30 cellular contexts compared by ENCODE assay signal in genomic region chr12:58886474-58886873, GRCh38. TPM values are rescaled to one million over a fixed set of nuclear protein-coding genes. Genes with fewer than 3 reads are reported as not detected.
DNase-seq lines count a peak whose midpoint lies in the region; ATAC-seq, FAIRE-seq and TF ChIP-seq lines count a peak whose summit lies in the region.
"Had no signal": no experiment of that assay in that cellular context is flagged by ENCODE, and none has a peak within 500 bp of the region (broad histone marks: within the 10 kb centered on the region; RNA-seq: fewer than 3 reads in every experiment).

No MANE protein-coding gene starts in this region.

- no TSS peak for BruUV-seq in K562 (replicated peaks; lab: Mats Ljungman, UMichigan)

- in situ Hi-C loops in K562 (cut with MboI) = no loop called here

- no peak for FAIRE-seq in K562 (lab: Jason Lieb, UNC)
- FAIRE-seq: GM12892, GM19239 had no signal

- no peak overlapping the region for H3K9ac ChIP-seq in K562 (ENCODE audit: insufficient read depth in 1 of 2, low read depth in 2 of 2, low read length in 2 of 2)
- no peak overlapping the region for H3K9ac ChIP-seq in muscle layer of colon (ENCODE audit: low read length)
- H3K9ac ChIP-seq: KMS-11 had no signal

- POLR2A ChIA-PET in K562 (lab: Yijun Ruan, JAX) = no interaction called here

- H3K79me2 ChIP-seq in K562 (ENCODE audit: control insufficient read depth, insufficient read depth, low read length) = no peaks in the 10 kb centered on the region

- H3K9me3 ChIP-seq in K562 (replicated peaks; ENCODE audit: control insufficient read depth, insufficient read depth, low read depth, low read length) = no peaks in the 10 kb centered on the region; the same call in 1 of the 2 replicates
- no peaks in the 10 kb centered on the region for H3K9me3 ChIP-seq in muscle layer of colon (ENCODE audit: low read length)
- H3K9me3 ChIP-seq: BE2C, SJSA1 had no signal

- TF ChIP-seq RAD21 in K562 (CRISPR knock-in tag; conservative IDR thresholded peaks at IDR 0.05 in 1 of 2, IDR thresholded peaks at IDR 0.05 in 1 of 2) = no peak

- H3K4me1 ChIP-seq in K562 (replicated peaks in 1 of 2; ENCODE audit: control insufficient read depth in 2 of 2, insufficient read depth in 2 of 2, low read length in 2 of 2) = no peaks in the 10 kb centered on the region
- peaks cover 18% of the 10 kb centered on the region for H3K4me1 ChIP-seq in muscle layer of colon (ENCODE audit: insufficient read depth, low read length)
- H3K4me1 ChIP-seq: BE2C had no signal

- DNase-seq in NCI-H82 (lab: John Stamatoyannopoulos, UW) = peak; percentile 56
- DNase-seq in NCI-H82 treated with DMSO at 0.1 percent for 48 hours (lab: John Stamatoyannopoulos, UW; ENCODE audit: unreplicated experiment) = no peak
- DNase-seq in K562 (ENCODE audit: extremely low read depth in 1 of 4, low spot score in 3 of 4) = no peak
- peak; percentile 17 for DNase-seq in renal cortical epithelial cell (ENCODE audit: low read depth)
- DNase-seq in mesenteric fat pad (ENCODE audit: low spot score) = no peak
- DNase-seq: ACHN; BE2C; CD8-positive, alpha-beta memory T cell; DMS 273 treated with DMSO at 0.1 percent for 48 hours; DMS79; EL; GF-D8; H9; NCI-H1048; NCI-H1417; NCI-H1694; NCI-H2029 treated with DMSO at 0.1 percent for 48 hours; NCI-H446 treated with DMSO at 0.1 percent for 48 hours; NCI-H526; Right ventricle myocardium superior; RPMI8226 had no signal

- ATAC-seq in K562 = no peak
- ATAC-seq in GM19455 (IDR thresholded peaks at IDR 0.05; ENCODE audit: unreplicated experiment) = no peak
- no peak for ATAC-seq in GM21526 (IDR thresholded peaks at IDR 0.05; ENCODE audit: low FRiP score, unreplicated experiment)

- 3% methylated on average over 3 of the region's 3 CpGs for WGBS in K562 (ENCODE audit: insufficient coverage, low coverage, missing lambda C conversion rate)

- H3K27me3 ChIP-seq in K562 (ENCODE audit: control insufficient read depth in 2 of 2, insufficient read depth in 2 of 2, low read length in 2 of 2) (no peaks in the 10 kb centered on the region), muscle layer of colon (ENCODE audit: control insufficient read depth in 1 of 2, insufficient read depth in 2 of 2, low read length in 2 of 2) (no peaks in the 10 kb centered on the region)
- H3K27me3 ChIP-seq: BE2C, SJSA1 had no signal

- intact Hi-C loops in K562 (cut with micrococcal nuclease) = no loop called here

- no peak overlapping the region for H2AFZ ChIP-seq in K562 (ENCODE audit: low read depth, low read length)

- H3K27ac ChIP-seq in K562 (ENCODE audit: extremely low read depth, low read depth, low read length) = no peak overlapping the region
- H3K27ac ChIP-seq in muscle layer of colon (ENCODE audit: low read depth, low read length) = peak overlapping the region; percentile 4
- H3K27ac ChIP-seq: 22Rv1, KMS-11, SJSA1 had no signal

- TF ChIP-seq EP300 in K562 (IDR thresholded peaks at IDR 0.05; ENCODE audit: low read length) = no peak

- no peak for TF ChIP-seq CTCF in K562 (IDR thresholded peaks at IDR 0.05 in 2 of 3, conservative IDR thresholded peaks at IDR 0.05 in 1 of 3; ENCODE audit: insufficient read depth in 2 of 3, low read depth in 1 of 3, low read length in 3 of 3)

- H3K4me3 ChIP-seq in K562 = no peak overlapping the region
- no peak overlapping the region for H3K4me3 ChIP-seq in muscle layer of colon (ENCODE audit: low read depth in 1 of 2, low read length in 2 of 2)
- H3K4me3 ChIP-seq: SJSA1 had no signal

- H3K4me2 ChIP-seq in K562 (ENCODE audit: insufficient read depth, low read length) = no peak overlapping the region
- H3K4me2 ChIP-seq: KMS-11 had no signal

- H4K20me1 ChIP-seq in K562 (replicated peaks; ENCODE audit: control insufficient read depth, insufficient read depth, low read length) = no peaks in the 10 kb centered on the region

- H3K9me1 ChIP-seq in K562 (ENCODE audit: control insufficient read depth, insufficient read depth, low read length) = no peaks in the 10 kb centered on the region

- CTCF ChIA-PET in K562 (lab: Yijun Ruan, JAX; ENCODE audit: low intra/inter-chr PET ratio) = no interaction called here

- TF ChIP-seq POLR2A in K562 (conservative IDR thresholded peaks at IDR 0.05) = no peak

- no peaks in the 10 kb centered on the region for H3K36me3 ChIP-seq in K562 (ENCODE audit: control insufficient read depth, insufficient read depth, low read length)
- H3K36me3 ChIP-seq in muscle layer of colon (ENCODE audit: insufficient read depth, low read length) = peaks cover 41% of the 10 kb centered on the region
- H3K36me3 ChIP-seq: BE2C had no signal

TF ChIP-seq in K562, 482 proteins besides CTCF, POLR2A, EP300 and RAD21:
- TF ChIP-seq CEBPB (tag; IDR thresholded peaks at IDR 0.05) (0 out of 2 replicates have a peak, but pooled peaks have one; percentile 14), KDM5B (IDR thresholded peaks at IDR 0.05; ENCODE audit: insufficient replicate concordance, low read depth, low read length) (no peak), ZNF740 (CRISPR knock-in tag; IDR thresholded peaks at IDR 0.05) (no peak), ZNF740 (tag; IDR thresholded peaks at IDR 0.05) (no peak), TFAM (CRISPR knock-in tag; conservative IDR thresholded peaks at IDR 0.05) (no peak)

RNA-seq across cellular contexts. Expression of gene LRIG3, which starts 33.8 kb away (rescaled TPM):
- total RNA-seq in K562 (2011; cell fraction: chromatin; rRNA removed; ENCODE audit: low replicate concordance) = not detected in 2 replicates
- not detected in 2 replicates for total RNA-seq in K562 (2011; cell fraction: nucleolus; rRNA removed)
- total RNA-seq in K562 (2011; cell fraction: nucleoplasm; rRNA removed) = 0.61 TPM in 1 of 2 replicates, not detected in the other
- total RNA-seq in K562 (2014; rRNA removed) (not detected in 2 replicates), K562 (2014; rRNA removed; fragmentation: Illumina TruSeq; extraction: Trizol) (not detected in 2 replicates), K562 (2015; rRNA removed; fragmentation: Illumina TruSeq; extraction: Trizol) (not detected in 2 replicates), K562 (2021) (0.13 TPM in 1 of 2 replicates, not detected in the other), renal cortical epithelial cell (57.4 and 70.8 TPM in 2 replicates), mesenteric fat pad (17.6 TPM)
- polyA plus RNA-seq in K562 (2011; rRNA removed) (0.18 TPM in 1 of 2 replicates, not detected in the other), K562 (2014; fragmentation: Illumina TruSeq; extraction: Trizol) (not detected in 2 replicates), K562 (2014; fragmentation: Nextera tagmentation; extraction: Ambion mirVana) (not detected), K562 (2014; rRNA removed) (not detected in 2 replicates)
- polyA plus RNA-seq in K562 (2011; cell fraction: cytosol; rRNA removed) = 0.07 TPM in 1 of 2 replicates, not detected in the other
- 0.18 TPM in 1 of 2 replicates, not detected in the other for polyA plus RNA-seq in K562 (2011; cell fraction: nucleus; rRNA removed)
- polyA plus RNA-seq in K562 (2012) = not detected in 2 replicates
- 0.36 and 0.77 TPM in 2 replicates for polyA minus RNA-seq in K562 (2011; rRNA and poly(A)+ RNA removed)
- 0.48 TPM in 1 of 2 replicates, not detected in the other for polyA minus RNA-seq in K562 (2011; cell fraction: cytosol; rRNA and poly(A)+ RNA removed)
- 0.67 TPM in 1 of 2 replicates, not detected in the other for polyA minus RNA-seq in K562 (2011; cell fraction: nucleus; rRNA and poly(A)+ RNA removed)
- polyA plus RNA-seq: CD14-positive monocyte; CD8-positive, alpha-beta memory T cell had no signal

Comparison
In these comparisons a context has a peak if more than half of its experiments do, and no peak if none do; other contexts are left out.
1. DNase-seq: peak in NCI-H82 (single experiment) and renal cortical epithelial cell (single experiment); none in NCI-H82 treated with DMSO at 0.1 percent for 48 hours (single experiment), K562 (0 of 4) and mesenteric fat pad (single experiment).
2. RNA of gene LRIG3, which starts 33.8 kb away (total RNA-seq): 57.4 to 70.8 TPM in renal cortical epithelial cell and 17.6 TPM in mesenteric fat pad (single experiment); 0.13 to 0.61 TPM in K562; every median in the first group is over 10 times any median in the second.